Comparison of ENCODE assay signal across 2 cellular contexts in genomic region chr1:167984886-167985489, GRCh38.
TF ChIP-seq lines count a peak whose summit lies in the region.

No MANE protein-coding gene starts in this region.

TF ChIP-seq in IMR-90, 13 proteins besides CTCF, POLR2A, EP300 and RAD21:
- TF ChIP-seq USF2 (IDR thresholded peaks at IDR 0.05; ENCODE audit: low read depth, low read length) (no peak), MXI1 (IDR thresholded peaks at IDR 0.05; ENCODE audit: borderline replicate concordance, low read depth, low read length) (no peak), MAFK (IDR thresholded peaks at IDR 0.05; ENCODE audit: low read depth, low read length) (no peak), RCOR1 (IDR thresholded peaks at IDR 0.05; ENCODE audit: insufficient replicate concordance, low read length) (no peak), MAZ (IDR thresholded peaks at IDR 0.05; ENCODE audit: borderline replicate concordance, low read depth, low read length) (no peak), ELK1 (IDR thresholded peaks at IDR 0.05; ENCODE audit: borderline replicate concordance, low read depth, low read length) (no peak), CEBPB (IDR thresholded peaks at IDR 0.05; ENCODE audit: low read depth, low read length) (no peak), SMC3 (IDR thresholded peaks at IDR 0.05; ENCODE audit: low read depth, low read length) (no peak), NFE2L2 (IDR thresholded peaks at IDR 0.05; ENCODE audit: low read depth, low read length) (no peak), RFX5 (IDR thresholded peaks at IDR 0.05; ENCODE audit: low read depth, low read length) (no peak), FOS (IDR thresholded peaks at IDR 0.05; ENCODE audit: low read depth, low read length) (no peak), BHLHE40 (IDR thresholded peaks at IDR 0.05; ENCODE audit: low read depth, low read length) (no peak), CHD1 (IDR thresholded peaks at IDR 0.05; ENCODE audit: low read depth, low read length) (no peak)
TF ChIP-seq in IMR-90: peak in this region for 0.

TF ChIP-seq in K562, 482 proteins besides CTCF, POLR2A, EP300 and RAD21 (continues in another document):
- TF ChIP-seq TAF9B (IDR thresholded peaks at IDR 0.05; ENCODE audit: partially characterized antibody) (peak; percentile 87), TRIM28 (IDR thresholded peaks at IDR 0.05) (peak; percentile 84), HNRNPL (IDR thresholded peaks at IDR 0.05; ENCODE audit: low read depth, low read length) (no peak), ZBTB12 (CRISPR knock-in tag; IDR thresholded peaks at IDR 0.05) (peak; percentile 78; the same call in 1 of the 2 replicates), RBM39 (optimal IDR thresholded peaks at IDR 0.05; ENCODE audit: low read depth, low read length) (no peak), ZNF408 (CRISPR knock-in tag; IDR thresholded peaks at IDR 0.05; ENCODE audit: low read depth) (no peak), CHD2 (IDR thresholded peaks at IDR 0.05; ENCODE audit: low read depth, low read length) (0 out of 2 replicates have a peak, but pooled peaks have one; percentile 48), SRSF9 (IDR thresholded peaks at IDR 0.05; ENCODE audit: borderline replicate concordance, low read depth, low read length) (no peak), JUN (IDR thresholded peaks at IDR 0.05; ENCODE audit: borderline replicate concordance, low read depth, low read length) (peak; percentile 99), JUN (CRISPR knock-in tag; IDR thresholded peaks at IDR 0.05; ENCODE audit: borderline replicate concordance) (peak; percentile 100), ZZZ3 (IDR thresholded peaks at IDR 0.05) (no peak), HEY1 (CRISPR knock-in tag; IDR thresholded peaks at IDR 0.05; ENCODE audit: borderline replicate concordance) (no peak), ZNF124 (CRISPR knock-in tag; IDR thresholded peaks at IDR 0.05) (no peak), NR0B1 (IDR thresholded peaks at IDR 0.05; ENCODE audit: partially characterized antibody) (no peak), MCM5 (IDR thresholded peaks at IDR 0.05; ENCODE audit: low read depth) (no peak), ERF (CRISPR knock-in tag; IDR thresholded peaks at IDR 0.05) (no peak), CREB1 (IDR thresholded peaks at IDR 0.05) (peak; percentile 86), CREB1 (CRISPR knock-in tag; IDR thresholded peaks at IDR 0.05) (peak; percentile 91), ZNF165 (CRISPR knock-in tag; IDR thresholded peaks at IDR 0.05; ENCODE audit: borderline replicate concordance) (no peak), POLR3A (IDR thresholded peaks at IDR 0.05; ENCODE audit: borderline replicate concordance, extremely low read depth, insufficient read depth, insufficient read length) (no peak), GATAD2A (IDR thresholded peaks at IDR 0.05) (no peak), ZC3H8 (IDR thresholded peaks at IDR 0.05) (peak; percentile 47; the same call in 1 of the 2 replicates), FOXK1 (CRISPR knock-in tag; IDR thresholded peaks at IDR 0.05; ENCODE audit: borderline replicate concordance) (0 out of 2 replicates have a peak, but pooled peaks have one; percentile 60), IRF2 (CRISPR knock-in tag; IDR thresholded peaks at IDR 0.05) (no peak), MBD2 (IDR thresholded peaks at IDR 0.05; ENCODE audit: borderline replicate concordance, low read depth) (peak; percentile 75; the same call in 1 of the 2 replicates), ZNF586 (CRISPR knock-in tag; conservative IDR thresholded peaks at IDR 0.05) (no peak), HSF4 (CRISPR knock-in tag; IDR thresholded peaks at IDR 0.05; ENCODE audit: borderline replicate concordance) (no peak), SPI1 (IDR thresholded peaks at IDR 0.05; ENCODE audit: borderline replicate concordance, low read depth, low read length) (no peak), TFE3 (CRISPR knock-in tag; IDR thresholded peaks at IDR 0.05) (peak; percentile 62), ZNF766 (CRISPR knock-in tag; conservative IDR thresholded peaks at IDR 0.05) (peak; percentile 98), YBX1 (IDR thresholded peaks at IDR 0.05) (no peak), ZNF354B (CRISPR knock-in tag; IDR thresholded peaks at IDR 0.05) (no peak), MYBL2 (IDR thresholded peaks at IDR 0.05; ENCODE audit: low read depth) (peak; percentile 52; the same call in 1 of the 2 replicates), MYBL2 (CRISPR knock-in tag; IDR thresholded peaks at IDR 0.05; ENCODE audit: borderline replicate concordance) (no peak), JUNB (CRISPR knock-in tag; conservative IDR thresholded peaks at IDR 0.05) (peak; percentile 70), ELK1 (CRISPR knock-in tag; IDR thresholded peaks at IDR 0.05) (no peak), KDM2B (CRISPR knock-in tag; IDR thresholded peaks at IDR 0.05) (no peak), FOSL1 (tag; conservative IDR thresholded peaks at IDR 0.05) (peak; percentile 92), ZNF232 (CRISPR knock-in tag; IDR thresholded peaks at IDR 0.05) (no peak), ATF4 (CRISPR knock-in tag; IDR thresholded peaks at IDR 0.05) (no peak), E2F1 (CRISPR knock-in tag; IDR thresholded peaks at IDR 0.05) (peak; percentile 63; the same call in 1 of the 2 replicates), CEBPB (tag; IDR thresholded peaks at IDR 0.05) (no peak), ELK3 (CRISPR knock-in tag; IDR thresholded peaks at IDR 0.05) (no peak), MIER1 (IDR thresholded peaks at IDR 0.05; ENCODE audit: low read depth) (peak; percentile 33; the same call in 1 of the 2 replicates), OTX1 (CRISPR knock-in tag; IDR thresholded peaks at IDR 0.05) (peak; percentile 98), ZNF449 (CRISPR knock-in tag; IDR thresholded peaks at IDR 0.05) (no peak), TFAP4 (CRISPR knock-in tag; IDR thresholded peaks at IDR 0.05; ENCODE audit: borderline replicate concordance) (peak; percentile 89), SOX6 (IDR thresholded peaks at IDR 0.05) (peak; percentile 90), GTF2F1 (IDR thresholded peaks at IDR 0.05; ENCODE audit: low read depth, low read length) (no peak), SETDB1 (IDR thresholded peaks at IDR 0.05; ENCODE audit: low read length) (no peak), TEAD1 (CRISPR knock-in tag; IDR thresholded peaks at IDR 0.05) (peak; percentile 65 to 95; a peak in 3 of 4 replicates), RAD51 (IDR thresholded peaks at IDR 0.05; ENCODE audit: borderline replicate concordance, low read depth) (peak; percentile 91), KDM4B (IDR thresholded peaks at IDR 0.05; ENCODE audit: borderline replicate concordance in 2 of 2, low read depth in 1 of 2) (peak in 1 of 2 experiments; percentile 69; a peak in 2 of 4 replicates), RBBP5 (IDR thresholded peaks at IDR 0.05; ENCODE audit: borderline replicate concordance, insufficient read depth, low read length, poor library complexity, severe bottlenecking) (no peak), SAP30 (IDR thresholded peaks at IDR 0.05; ENCODE audit: borderline replicate concordance, insufficient read depth, low read depth, low read length, poor library complexity, severe bottlenecking) (no peak), ARID3B (CRISPR knock-in tag; IDR thresholded peaks at IDR 0.05; ENCODE audit: borderline replicate concordance) (no peak), MCM7 (IDR thresholded peaks at IDR 0.05) (peak in 1 of 2 experiments; percentile 69; a peak in 1 of 4 replicates), KDM5B (IDR thresholded peaks at IDR 0.05; ENCODE audit: insufficient replicate concordance, low read depth, low read length) (no peak), TGIF2 (CRISPR knock-in tag; IDR thresholded peaks at IDR 0.05) (no peak)
